ENCODE assay signal across 16 cellular contexts in genomic region chr7:78400038-78400437, GRCh38.
DNase-seq lines count a peak whose midpoint lies in the region; ATAC-seq and TF ChIP-seq lines count a peak whose summit lies in the region.
"Had no signal": no experiment of that assay in that cellular context is flagged by ENCODE, and none has a peak within 500 bp of the region (broad histone marks: within the 10 kb centered on the region; RNA-seq: fewer than 3 reads in every experiment).

No MANE protein-coding gene starts in this region.

- POLR2A ChIA-PET in SK-N-SH (lab: Yijun Ruan, JAX) (no interaction called here), WTC11 (lab: Charles Lee) (no interaction called here)
- POLR2A ChIA-PET in naive thymus-derived CD4-positive, alpha-beta T cell (lab: Charles Lee): no interaction called here

- peak overlapping the region; percentile 68; the same call in 1 of the 2 replicates for H3K27ac Mint-ChIP-seq in WTC11
- no peak overlapping the region for H3K27ac Mint-ChIP-seq in naive thymus-derived CD4-positive, alpha-beta T cell
- H3K27ac Mint-ChIP-seq: CD14-positive monocyte; CD8-positive, alpha-beta T cell had no signal

- no peaks in the 10 kb centered on the region for H3K9me2 ChIP-seq in SK-N-SH

- intact Hi-C loops in Right ventricle myocardium superior (cut with DNase I): no loop called here
- intact Hi-C loops in naive thymus-derived CD4-positive, alpha-beta T cell (cut with micrococcal nuclease): no loop called here

- no peaks in the 10 kb centered on the region; a peak in 1 of 4 replicates for H3K4me1 ChIP-seq in SK-N-SH (ENCODE audit: control insufficient read depth in 1 of 2, insufficient read depth in 2 of 2, low read depth in 1 of 2, low read length in 1 of 2)
- peaks cover 46% of the 10 kb centered on the region; the same call in 1 of the 2 replicates for H3K4me1 ChIP-seq in iPS-20b (ENCODE audit: insufficient read depth, low read length)
- H3K4me1 ChIP-seq in naive thymus-derived CD4-positive, alpha-beta T cell (ENCODE audit: control insufficient read depth in 2 of 2, insufficient read depth in 2 of 2, low read length in 2 of 2): no peaks in the 10 kb centered on the region

- no peaks in the 10 kb centered on the region for H3K27me3 ChIP-seq in SK-N-SH (ENCODE audit: insufficient read depth)
- no peaks in the 10 kb centered on the region for H3K27me3 ChIP-seq in iPS-20b (ENCODE audit: insufficient read depth, low read length)
- H3K27me3 ChIP-seq in naive thymus-derived CD4-positive, alpha-beta T cell (ENCODE audit: control insufficient read depth in 2 of 2, insufficient read depth in 2 of 2, low read length in 2 of 2): no peaks in the 10 kb centered on the region

- peaks cover 65% of the 10 kb centered on the region for H3K4me1 Mint-ChIP-seq in WTC11
- H3K4me1 Mint-ChIP-seq in naive thymus-derived CD4-positive, alpha-beta T cell: no peaks in the 10 kb centered on the region
- H3K4me1 Mint-ChIP-seq: CD14-positive monocyte had no signal

- CTCF ChIA-PET in SK-N-SH (lab: Yijun Ruan, JAX): interaction anchor here (1.0 kb wide), 2 partner anchors 23 to 351 kb away, joined by 3 to 4 read pairs; no protein-coding TSS in a partner anchor
- CTCF ChIA-PET in WTC11 (lab: Charles Lee): no interaction called here
- CTCF ChIA-PET in naive thymus-derived CD4-positive, alpha-beta T cell (lab: Charles Lee): no interaction called here

- H3K27me3 Mint-ChIP-seq in WTC11 (ENCODE audit: low read depth): peaks cover 34% of the 10 kb centered on the region
- peaks cover 0 to 2% (median 0%) of the 10 kb centered on the region in 5 donors for H3K27me3 Mint-ChIP-seq in naive thymus-derived CD4-positive, alpha-beta T cell

- H3F3A ChIP-seq in SK-N-SH (replicated peaks; ENCODE audit: insufficient read depth): no peaks in the 10 kb centered on the region

- peak overlapping the region; percentile 23; the same call in 1 of the 2 replicates for H2AFZ ChIP-seq in SK-N-SH (ENCODE audit: low read depth)

- peaks cover 8% of the 10 kb centered on the region; the same call in 1 of the 2 replicates for H3K9me3 Mint-ChIP-seq in WTC11
- peaks cover 0 to 3% (median 0%) of the 10 kb centered on the region in 11 donors for H3K9me3 Mint-ChIP-seq in naive thymus-derived CD4-positive, alpha-beta T cell
- H3K9me3 Mint-ChIP-seq: CD8-positive, alpha-beta T cell had no signal

- TF ChIP-seq CTCF in SK-N-SH (IDR thresholded peaks at IDR 0.05) (no peak), WTC11 (IDR thresholded peaks at IDR 0.05) (no peak)

- H3K4me2 ChIP-seq in SK-N-SH: no peak overlapping the region

- WGBS in SK-N-SH (ENCODE audit: low lambda C conversion rate): 66% methylated on average over 2 of the region's 2 CpGs

- H3K4me3 ChIP-seq in SK-N-SH (ENCODE audit: low read depth in 2 of 2, low read length in 1 of 2): no peak overlapping the region
- H3K4me3 ChIP-seq in iPS-20b (ENCODE audit: low read length): peak overlapping the region; percentile 20; the same call in 1 of the 2 replicates
- H3K4me3 ChIP-seq in naive thymus-derived CD4-positive, alpha-beta T cell (ENCODE audit: low read length): no peak overlapping the region

- H3K36me3 Mint-ChIP-seq in WTC11: 0 out of 2 replicates have a peak, but pooled peaks cover 4% of the 10 kb centered on the region
- H3K36me3 Mint-ChIP-seq in naive thymus-derived CD4-positive, alpha-beta T cell: no peaks in the 10 kb centered on the region
- H3K36me3 Mint-ChIP-seq: CD14-positive monocyte; CD8-positive, alpha-beta T cell had no signal

- DNase-seq in SK-N-SH: no peak
- DNase-seq in WTC11 (ENCODE audit: low spot score): no peak
- no peak for DNase-seq in Right ventricle myocardium superior
- no peak for DNase-seq in naive thymus-derived CD4-positive, alpha-beta T cell
- DNase-seq: CD8-positive, alpha-beta T cell; COR-L47; DMS153; DMS79 treated with DMSO at 0.1 percent for 48 hours; EL; H7 had no signal

- TF ChIP-seq RAD21 in SK-N-SH (IDR thresholded peaks at IDR 0.05; ENCODE audit: low read length): no peak

- peak overlapping the region; percentile 18 for H3K4me3 Mint-ChIP-seq in WTC11
- no peak overlapping the region for H3K4me3 Mint-ChIP-seq in naive thymus-derived CD4-positive, alpha-beta T cell
- H3K4me3 Mint-ChIP-seq: CD14-positive monocyte; CD8-positive, alpha-beta T cell had no signal

- H4K20me1 ChIP-seq in SK-N-SH (ENCODE audit: insufficient read depth): no peaks in the 10 kb centered on the region

- H3K9me3 ChIP-seq in SK-N-SH: no peaks in the 10 kb centered on the region
- H3K9me3 ChIP-seq in iPS-20b (ENCODE audit: insufficient read depth, low read depth, low read length): no peaks in the 10 kb centered on the region
- H3K9me3 ChIP-seq in naive thymus-derived CD4-positive, alpha-beta T cell (ENCODE audit: control insufficient read depth in 2 of 3, low read length in 3 of 3): no peaks in the 10 kb centered on the region

- H3K36me3 ChIP-seq in SK-N-SH (replicated peaks in 1 of 2; ENCODE audit: control insufficient read depth in 1 of 2, insufficient read depth in 2 of 2, low read length in 1 of 2): no peaks in the 10 kb centered on the region
- no peaks in the 10 kb centered on the region for H3K36me3 ChIP-seq in iPS-20b (ENCODE audit: insufficient read depth, low read depth, low read length)
- H3K36me3 ChIP-seq in naive thymus-derived CD4-positive, alpha-beta T cell (ENCODE audit: control insufficient read depth in 2 of 3, insufficient read depth in 3 of 3, low read length in 3 of 3): no peaks in the 10 kb centered on the region

- TF ChIP-seq EP300 in SK-N-SH (IDR thresholded peaks at IDR 0.05; ENCODE audit: borderline replicate concordance in 1 of 2, low read depth in 1 of 2, low read length in 1 of 2): no peak

- no peaks in the 10 kb centered on the region for H3K79me2 ChIP-seq in SK-N-SH (ENCODE audit: insufficient read depth)

- H3K9ac ChIP-seq in SK-N-SH (no peak overlapping the region), iPS-20b (ENCODE audit: low read depth, low read length) (peak overlapping the region; percentile 17; the same call in 1 of the 2 replicates)

- H3K27ac ChIP-seq in SK-N-SH (ENCODE audit: low read depth in 2 of 2, low read length in 1 of 2) (no peak overlapping the region), iPS-20b (ENCODE audit: low read length) (peak overlapping the region; percentile 5)
- no peak overlapping the region for H3K27ac ChIP-seq in naive thymus-derived CD4-positive, alpha-beta T cell (ENCODE audit: low read depth, low read length)
- H3K27ac ChIP-seq: 22Rv1 had no signal

- ATAC-seq in SK-N-SH treated with all-trans-retinoic acid at 6 μM for 48 hours (no peak), WTC11 (peak; percentile 59), Right ventricle myocardium superior (ENCODE audit: poor library complexity) (no peak), GM18873 (IDR thresholded peaks at IDR 0.05; ENCODE audit: low FRiP score, unreplicated experiment) (no peak)
- no peak for ATAC-seq in naive thymus-derived CD4-positive, alpha-beta T cell
- ATAC-seq: CD8-positive, alpha-beta T cell; HepG2 had no signal

TF ChIP-seq in SK-N-SH, 30 proteins besides CTCF, POLR2A, EP300 and RAD21 (continues in another document):
- TF ChIP-seq FOXJ3 (CRISPR knock-in tag; IDR thresholded peaks at IDR 0.05): no peak
- no peak for TF ChIP-seq NFIC (IDR thresholded peaks at IDR 0.05; ENCODE audit: borderline replicate concordance)
- TF ChIP-seq TCF12 (IDR thresholded peaks at IDR 0.05): no peak
- TF ChIP-seq TEAD4 (IDR thresholded peaks at IDR 0.05; ENCODE audit: borderline replicate concordance, insufficient read depth): no peak
- no peak for TF ChIP-seq RCOR1 (IDR thresholded peaks at IDR 0.05; ENCODE audit: low read length)

TF ChIP-seq in SK-N-SH treated with all-trans-retinoic acid at 6 μM for 48 hours, 23 proteins besides CTCF, POLR2A, EP300 and RAD21 (continues in another document):
- TF ChIP-seq ARNTL (CRISPR knock-in tag; IDR thresholded peaks at IDR 0.05; ENCODE audit: borderline replicate concordance, low read depth) (no peak), OSR1 (CRISPR knock-in tag; IDR thresholded peaks at IDR 0.05) (no peak), TCF4 (CRISPR knock-in tag; IDR thresholded peaks at IDR 0.05; ENCODE audit: borderline replicate concordance) (no peak), CREB5 (CRISPR knock-in tag; IDR thresholded peaks at IDR 0.05; ENCODE audit: low read depth) (no peak), ZC3H10 (CRISPR knock-in tag; IDR thresholded peaks at IDR 0.05) (no peak), ZNF8 (CRISPR knock-in tag; IDR thresholded peaks at IDR 0.05) (no peak), GLIS3 (CRISPR knock-in tag; IDR thresholded peaks at IDR 0.05) (no peak)

TF ChIP-seq in WTC11, 78 proteins besides CTCF, POLR2A, EP300 and RAD21 (continues in another document):
- TF ChIP-seq IRF2 (CRISPR knock-in tag; IDR thresholded peaks at IDR 0.05; ENCODE audit: borderline replicate concordance, low read depth): no peak
- no peak for TF ChIP-seq ZNF671 (CRISPR knock-in tag; IDR thresholded peaks at IDR 0.05)
- TF ChIP-seq OVOL2 (CRISPR knock-in tag; IDR thresholded peaks at IDR 0.05; ENCODE audit: borderline replicate concordance): no peak
- no peak for TF ChIP-seq ZNF512 (CRISPR knock-in tag; IDR thresholded peaks at IDR 0.05; ENCODE audit: borderline replicate concordance)
- no peak for TF ChIP-seq ELF4 (CRISPR knock-in tag; IDR thresholded peaks at IDR 0.05; ENCODE audit: low read depth)
- TF ChIP-seq E2F5 (CRISPR knock-in tag; IDR thresholded peaks at IDR 0.05): no peak
- no peak for TF ChIP-seq MYBL2 (CRISPR knock-in tag; IDR thresholded peaks at IDR 0.05)
- TF ChIP-seq HMGA2 (CRISPR knock-in tag; IDR thresholded peaks at IDR 0.05): no peak
- TF ChIP-seq GTF2I (CRISPR knock-in tag; conservative IDR thresholded peaks at IDR 0.05): no peak
